In the genomic region with DNA sequence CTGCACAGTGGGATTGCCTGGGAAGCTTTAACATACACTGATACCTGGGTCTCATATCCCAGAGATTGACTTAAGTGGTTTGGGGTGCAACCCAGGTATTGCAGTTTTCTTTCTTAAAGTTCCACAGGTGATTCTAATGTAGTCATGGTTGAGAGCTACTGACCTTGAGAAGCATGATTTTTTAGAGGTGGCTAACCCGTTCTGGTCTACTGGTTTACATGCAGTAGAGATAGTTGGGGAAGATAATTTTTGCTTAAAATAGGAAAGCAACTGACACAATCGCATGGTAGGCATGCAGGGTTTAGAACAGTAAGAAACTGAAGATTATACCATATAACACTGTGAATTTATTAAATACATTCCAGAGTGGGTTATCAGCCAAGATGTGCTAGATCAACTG, we compare ENCODE assay signal across 1 cellular context.
TF ChIP-seq lines count a peak whose summit lies in the region.

No MANE protein-coding gene starts in this region.

TF ChIP-seq in GM23338, 12 proteins besides CTCF, POLR2A, EP300 and RAD21 (continued from another document):
- TF ChIP-seq, protein P1, sequence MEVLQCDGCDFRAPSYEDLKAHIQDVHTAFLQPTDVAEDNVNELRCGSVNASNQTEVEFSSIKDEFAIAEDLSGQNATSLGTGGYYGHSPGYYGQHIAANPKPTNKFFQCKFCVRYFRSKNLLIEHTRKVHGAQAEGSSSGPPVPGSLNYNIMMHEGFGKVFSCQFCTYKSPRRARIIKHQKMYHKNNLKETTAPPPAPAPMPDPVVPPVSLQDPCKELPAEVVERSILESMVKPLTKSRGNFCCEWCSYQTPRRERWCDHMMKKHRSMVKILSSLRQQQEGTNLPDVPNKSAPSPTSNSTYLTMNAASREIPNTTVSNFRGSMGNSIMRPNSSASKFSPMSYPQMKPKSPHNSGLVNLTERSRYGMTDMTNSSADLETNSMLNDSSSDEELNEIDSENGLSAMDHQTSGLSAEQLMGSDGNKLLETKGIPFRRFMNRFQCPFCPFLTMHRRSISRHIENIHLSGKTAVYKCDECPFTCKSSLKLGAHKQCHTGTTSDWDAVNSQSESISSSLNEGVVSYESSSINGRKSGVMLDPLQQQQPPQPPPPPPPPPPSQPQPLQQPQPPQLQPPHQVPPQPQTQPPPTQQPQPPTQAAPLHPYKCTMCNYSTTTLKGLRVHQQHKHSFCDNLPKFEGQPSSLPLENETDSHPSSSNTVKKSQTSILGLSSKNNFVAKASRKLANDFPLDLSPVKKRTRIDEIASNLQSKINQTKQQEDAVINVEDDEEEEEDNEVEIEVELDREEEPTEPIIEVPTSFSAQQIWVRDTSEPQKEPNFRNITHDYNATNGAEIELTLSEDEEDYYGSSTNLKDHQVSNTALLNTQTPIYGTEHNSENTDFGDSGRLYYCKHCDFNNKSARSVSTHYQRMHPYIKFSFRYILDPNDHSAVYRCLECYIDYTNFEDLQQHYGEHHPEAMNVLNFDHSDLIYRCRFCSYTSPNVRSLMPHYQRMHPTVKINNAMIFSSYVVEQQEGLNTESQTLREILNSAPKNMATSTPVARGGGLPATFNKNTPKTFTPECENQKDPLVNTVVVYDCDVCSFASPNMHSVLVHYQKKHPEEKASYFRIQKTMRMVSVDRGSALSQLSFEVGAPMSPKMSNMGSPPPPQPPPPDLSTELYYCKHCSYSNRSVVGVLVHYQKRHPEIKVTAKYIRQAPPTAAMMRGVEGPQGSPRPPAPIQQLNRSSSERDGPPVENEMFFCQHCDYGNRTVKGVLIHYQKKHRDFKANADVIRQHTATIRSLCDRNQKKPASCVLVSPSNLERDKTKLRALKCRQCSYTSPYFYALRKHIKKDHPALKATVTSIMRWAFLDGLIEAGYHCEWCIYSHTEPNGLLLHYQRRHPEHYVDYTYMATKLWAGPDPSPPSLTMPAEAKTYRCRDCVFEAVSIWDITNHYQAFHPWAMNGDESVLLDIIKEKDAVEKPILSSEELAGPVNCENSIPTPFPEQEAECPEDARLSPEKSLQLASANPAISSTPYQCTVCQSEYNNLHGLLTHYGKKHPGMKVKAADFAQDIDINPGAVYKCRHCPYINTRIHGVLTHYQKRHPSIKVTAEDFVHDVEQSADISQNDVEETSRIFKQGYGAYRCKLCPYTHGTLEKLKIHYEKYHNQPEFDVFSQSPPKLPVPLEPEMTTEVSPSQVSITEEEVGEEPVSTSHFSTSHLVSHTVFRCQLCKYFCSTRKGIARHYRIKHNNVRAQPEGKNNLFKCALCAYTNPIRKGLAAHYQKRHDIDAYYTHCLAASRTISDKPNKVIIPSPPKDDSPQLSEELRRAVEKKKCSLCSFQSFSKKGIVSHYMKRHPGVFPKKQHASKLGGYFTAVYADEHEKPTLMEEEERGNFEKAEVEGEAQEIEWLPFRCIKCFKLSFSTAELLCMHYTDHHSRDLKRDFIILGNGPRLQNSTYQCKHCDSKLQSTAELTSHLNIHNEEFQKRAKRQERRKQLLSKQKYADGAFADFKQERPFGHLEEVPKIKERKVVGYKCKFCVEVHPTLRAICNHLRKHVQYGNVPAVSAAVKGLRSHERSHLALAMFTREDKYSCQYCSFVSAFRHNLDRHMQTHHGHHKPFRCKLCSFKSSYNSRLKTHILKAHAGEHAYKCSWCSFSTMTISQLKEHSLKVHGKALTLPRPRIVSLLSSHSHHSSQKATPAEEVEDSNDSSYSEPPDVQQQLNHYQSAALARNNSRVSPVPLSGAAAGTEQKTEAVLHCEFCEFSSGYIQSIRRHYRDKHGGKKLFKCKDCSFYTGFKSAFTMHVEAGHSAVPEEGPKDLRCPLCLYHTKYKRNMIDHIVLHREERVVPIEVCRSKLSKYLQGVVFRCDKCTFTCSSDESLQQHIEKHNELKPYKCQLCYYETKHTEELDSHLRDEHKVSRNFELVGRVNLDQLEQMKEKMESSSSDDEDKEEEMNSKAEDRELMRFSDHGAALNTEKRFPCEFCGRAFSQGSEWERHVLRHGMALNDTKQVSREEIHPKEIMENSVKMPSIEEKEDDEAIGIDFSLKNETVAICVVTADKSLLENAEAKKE (CRISPR knock-in tag; IDR thresholded peaks at IDR 0.05) = no peak
